In the genomic region with DNA sequence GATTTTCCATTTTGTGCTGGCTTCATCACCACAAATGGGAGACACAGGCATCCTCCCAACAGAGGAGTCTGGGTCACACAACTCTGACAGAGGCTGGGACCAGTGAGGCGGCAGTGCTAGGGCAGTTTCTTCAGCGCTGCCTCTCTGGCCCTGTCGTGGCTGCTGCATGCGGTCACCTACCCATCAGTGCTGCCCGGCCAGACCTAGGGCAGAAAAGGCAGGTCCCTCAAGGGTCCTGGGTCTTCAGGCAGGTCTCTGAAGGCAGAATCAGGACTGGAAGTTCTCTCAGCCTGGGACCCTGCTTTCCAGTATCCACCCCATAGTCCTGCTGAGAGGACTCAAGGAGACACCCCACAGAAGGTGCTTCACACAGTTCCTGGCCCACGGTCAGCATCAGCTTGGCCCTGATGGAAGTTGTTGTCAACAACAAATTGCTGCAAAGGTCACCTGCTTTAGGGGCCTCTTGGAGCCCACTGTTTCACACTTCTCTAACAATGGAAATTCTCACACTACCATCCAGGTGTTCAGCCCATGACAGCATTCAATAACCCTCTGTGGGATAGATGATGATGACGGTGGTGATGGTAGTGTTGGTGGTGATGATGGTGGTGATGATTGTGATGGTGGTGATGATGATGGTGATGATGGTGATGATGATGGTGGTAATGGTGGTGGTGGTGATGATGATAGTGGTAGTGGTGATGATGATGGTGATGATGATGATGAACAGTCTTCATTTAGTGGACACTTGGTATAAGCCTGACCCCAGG, we compare ENCODE assay signal across 16 cellular contexts.
DNase-seq lines count a peak whose midpoint lies in the region; ATAC-seq and TF ChIP-seq lines count a peak whose summit lies in the region.
"Had no signal": no experiment of that assay in that cellular context is flagged by ENCODE, and none has a peak within 500 bp of the region (broad histone marks: within the 10 kb centered on the region; RNA-seq: fewer than 3 reads in every experiment).

No MANE protein-coding gene starts in this region.

- H2BK12ac ChIP-seq in mesenchymal stem cell (ENCODE audit: low read length in 2 of 2), result no peak overlapping the region

- H3K23ac ChIP-seq in mesenchymal stem cell (ENCODE audit: low read length in 2 of 2), result no peak overlapping the region

- H3K4me1 ChIP-seq in A673 (ENCODE audit: insufficient read depth, low read length, poor library complexity, severe bottlenecking) (peaks cover 58% of the 10 kb centered on the region), mesenchymal stem cell (ENCODE audit: control insufficient read depth, insufficient read depth, low read depth, low read length) (peaks cover 1% of the 10 kb centered on the region), stomach (no peaks in the 10 kb centered on the region)

- TF ChIP-seq CTCF in A673 (conservative IDR thresholded peaks at IDR 0.05; ENCODE audit: low read depth, low read length) (no peak), GM10266 (IDR thresholded peaks at IDR 0.05; ENCODE audit: control insufficient read depth, insufficient read depth, low read depth, missing control alignments) (no peak), stomach (IDR thresholded peaks at IDR 0.05) (no peak)

- no TSS peak for BruUV-seq in A673 (replicated peaks; lab: Mats Ljungman, UMichigan)

- H4K8ac ChIP-seq in mesenchymal stem cell (ENCODE audit: low read length), result no peak overlapping the region

- no peak overlapping the region for H3K4me2 ChIP-seq in mesenchymal stem cell (ENCODE audit: low read length, poor library complexity, severe bottlenecking)

- POLR2A ChIA-PET in A673 (lab: Charles Lee; ENCODE audit: low non-redundant PET), result no interaction called here

- peak overlapping the region; percentile 79 for H3K27ac ChIP-seq in A673 (ENCODE audit: low read depth, low read length, poor library complexity, severe bottlenecking)
- no peak overlapping the region for H3K27ac ChIP-seq in mesenchymal stem cell (ENCODE audit: low read length, poor library complexity, severe bottlenecking)
- no peak overlapping the region for H3K27ac ChIP-seq in stomach
- H3K27ac ChIP-seq: HL-60 had no signal

- no peak overlapping the region for H2BK15ac ChIP-seq in mesenchymal stem cell (ENCODE audit: low read depth, poor library complexity, severe bottlenecking)

- no peaks in the 10 kb centered on the region for H3K27me3 ChIP-seq in A673 (replicated peaks; ENCODE audit: insufficient read depth, low read depth, low read length, poor library complexity)
- no peaks in the 10 kb centered on the region for H3K27me3 ChIP-seq in mesenchymal stem cell (ENCODE audit: control insufficient read depth in 1 of 2, insufficient read depth in 1 of 2, low read length in 2 of 2)
- peaks cover 0 to 50% (median 0%) of the 10 kb centered on the region in 3 donors for H3K27me3 ChIP-seq in stomach
- H3K27me3 ChIP-seq: MG63 had no signal

- CTCF ChIA-PET in A673 (lab: Charles Lee), result no interaction called here

- intact Hi-C loops in A673 (cut with micrococcal nuclease; ENCODE audit: unreplicated experiment) (loop anchor here (5.0 kb wide), 1 partner anchor 51 kb away; no protein-coding TSS in a partner anchor), stomach (cut with DNase I; ENCODE audit: low total_unique reads) (no loop called here)

- WGBS in mesenchymal stem cell, result 92% methylated on average over 7 of the region's 7 CpGs
- WGBS in stomach, 5 donors, result 94 to 96% (median 95%) methylated on average over 7 of the region's 7 CpGs

- H3K4me3 ChIP-seq in A673 (ENCODE audit: low read depth, low read length, poor library complexity, severe bottlenecking) (no peak overlapping the region), mesenchymal stem cell (ENCODE audit: insufficient read depth in 1 of 2, low read depth in 1 of 2, low read length in 2 of 2) (no peak overlapping the region), stomach (no peak overlapping the region)
- H3K4me3 ChIP-seq: MG63 had no signal

- H3K18ac ChIP-seq in mesenchymal stem cell (ENCODE audit: low read depth in 1 of 2, low read length in 2 of 2), result no peak overlapping the region

- no peak for TF ChIP-seq EP300 in stomach (IDR thresholded peaks at IDR 0.05)

- no peak for TF ChIP-seq POLR2A in stomach (IDR thresholded peaks at IDR 0.05)

- DNase-seq in activated CD4-positive, CD25-positive, alpha-beta regulatory T cell treated with anti-CD3 and anti-CD28 coated beads, Interleukin-2, amount 50 U/mL, for 72 hours, result peak; percentile 2
- DNase-seq in A673 (ENCODE audit: low spot score) (no peak), RPMI8226 (peak; percentile 1), mesenchymal stem cell (no peak), GM10266 (ENCODE audit: extremely low spot score) (no peak), LoVo (ENCODE audit: low spot score) (no peak), stomach (no peak)
- DNase-seq: 8988T, C1 segment of cervical spinal cord, KG1, MG63, NCI-H1092 treated with DMSO at 0.1 percent for 48 hours, NCI-H1694 treated with DMSO at 0.1 percent for 48 hours, NCI-H69 had no signal

- no peak overlapping the region for H2AK5ac ChIP-seq in mesenchymal stem cell (ENCODE audit: low read length, severe bottlenecking)

- no peak overlapping the region for H3K9ac ChIP-seq in mesenchymal stem cell (ENCODE audit: low read length)

- H2AFZ ChIP-seq in mesenchymal stem cell (ENCODE audit: low read depth, low read length), result peak overlapping the region; percentile 10

- H4K91ac ChIP-seq in mesenchymal stem cell (ENCODE audit: low read length), result no peak overlapping the region

- ATAC-seq in activated CD4-positive, CD25-positive, alpha-beta regulatory T cell treated with anti-CD3 and anti-CD28 coated beads, Interleukin-2, amount 50 U/mL, for 24 hours, result no peak

- H2BK5ac ChIP-seq in mesenchymal stem cell (ENCODE audit: low read depth, low read length, poor library complexity, severe bottlenecking), result no peak overlapping the region

- H3K9me3 ChIP-seq in A673 (ENCODE audit: low read depth, low read length, poor library complexity, severe bottlenecking), result no peaks in the 10 kb centered on the region
- H3K9me3 ChIP-seq in mesenchymal stem cell (ENCODE audit: control insufficient read depth, low read length), result no peaks in the 10 kb centered on the region
- no peaks in the 10 kb centered on the region for H3K9me3 ChIP-seq in stomach
- H3K9me3 ChIP-seq: MG63 had no signal

- H3K14ac ChIP-seq in mesenchymal stem cell (ENCODE audit: low read length in 2 of 2), result no peak overlapping the region

- no peaks in the 10 kb centered on the region for H3K79me1 ChIP-seq in mesenchymal stem cell (replicated peaks; ENCODE audit: low read length, poor library complexity, severe bottlenecking)

- H2BK120ac ChIP-seq in mesenchymal stem cell (ENCODE audit: low read depth, low read length), result no peak overlapping the region

- H3K36me3 ChIP-seq in A673 (ENCODE audit: insufficient read depth, low read length, poor library complexity, severe bottlenecking) (no peaks in the 10 kb centered on the region), mesenchymal stem cell (ENCODE audit: control insufficient read depth in 1 of 2, insufficient read depth in 2 of 2, low read depth in 1 of 2, low read length in 2 of 2) (no peaks in the 10 kb centered on the region), stomach (no peaks in the 10 kb centered on the region)
- H3K36me3 ChIP-seq: MG63 had no signal

- no peak overlapping the region for H3K4ac ChIP-seq in mesenchymal stem cell (ENCODE audit: low read depth in 1 of 2, low read length in 2 of 2)

Comparison
In these comparisons a context has a peak if more than half of its experiments do, and no peak if none do; other contexts are left out.
1. DNase-seq: peak in activated CD4-positive, CD25-positive, alpha-beta regulatory T cell treated with anti-CD3 and anti-CD28 coated beads, Interleukin-2, amount 50 U/mL, for 72 hours (single experiment) and RPMI8226 (single experiment); none in A673 (single experiment), mesenchymal stem cell (single experiment), GM10266 (single experiment), LoVo (single experiment) and stomach (single experiment).